In the genomic region with DNA sequence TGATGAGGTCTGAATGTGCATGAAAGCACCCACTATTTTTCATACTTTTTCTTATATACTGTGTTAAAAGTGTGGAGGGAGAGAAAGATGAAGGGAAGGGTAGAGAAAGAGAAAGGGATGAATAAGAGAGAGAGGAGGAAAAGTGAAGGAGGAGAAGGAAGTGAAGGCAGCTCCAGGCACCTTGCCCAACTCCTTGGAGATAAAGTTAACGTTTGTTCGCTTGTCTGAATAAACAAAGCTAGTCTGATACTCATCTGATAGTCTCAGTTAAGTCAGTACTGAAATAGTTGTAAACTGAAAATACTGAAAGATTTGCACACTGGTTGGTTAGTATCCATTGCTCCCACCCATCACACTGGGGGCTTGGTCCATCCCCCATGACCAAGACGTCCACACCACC, we compare ENCODE assay signal across 21 cellular contexts.
"Had no signal": no experiment of that assay in that cellular context is flagged by ENCODE, and none has a peak within 500 bp of the region (broad histone marks: within the 10 kb centered on the region; RNA-seq: fewer than 3 reads in every experiment).

No MANE protein-coding gene starts in this region.

- H3K4me3 ChIP-seq: gastroesophageal sphincter, left lung, ovary, right lobe of liver, thoracic aorta, transverse colon, upper lobe of right lung, uterus had no signal

- H3K4me1 Mint-ChIP-seq: naive thymus-derived CD8-positive, alpha-beta T cell; stimulated activated naive B cell treated with anti-CD40 and anti-IgM and Interleukin-4, amounts not matched to agents 10 μg/mL and 1 μg/mL and 100 μg/mL, for 72 hours had no signal

- DNase-seq: cerebellar nuclear complex; cortex of kidney; effector memory CD8-positive, alpha-beta T cell; foreskin keratinocyte; left cardiac atrium; left lung; naive thymus-derived CD8-positive, alpha-beta T cell; occipital lobe; ovary; posterior cingulate gyrus; right lobe of liver; small intestine; stimulated activated CD4-positive, alpha-beta T cell treated with anti-CD3 and anti-CD28 coated beads, Interleukin-15, amount 100 ng/mL, for 24 hours; stimulated activated CD4-positive, alpha-beta T cell treated with anti-CD3 and anti-CD28 coated beads, Interleukin-2, amount 100 ng/mL, for 48 hours; stimulated activated naive B cell treated with anti-CD40 and anti-IgM and Interleukin-4, amounts not matched to agents 10 μg/mL and 1 μg/mL and 100 μg/mL, for 72 hours; transverse colon; upper lobe of right lung; uterus had no signal

- H3K36me3 ChIP-seq: gastroesophageal sphincter, left lung, ovary, right lobe of liver, thoracic aorta, transverse colon, upper lobe of right lung, uterus had no signal

- H3K4me3 Mint-ChIP-seq: effector memory CD8-positive, alpha-beta T cell; naive thymus-derived CD8-positive, alpha-beta T cell; stimulated activated naive B cell treated with anti-CD40 and anti-IgM and Interleukin-4, amounts not matched to agents 10 μg/mL and 1 μg/mL and 100 μg/mL, for 72 hours; stimulated activated naive CD8-positive, alpha-beta T cell treated with anti-CD3 and anti-CD28 coated beads, Interleukin-15, Interleukin-2, amounts not matched to agents 100 ng/mL and 50 ng/mL, for 24 hours had no signal

- H3K27ac ChIP-seq: foreskin keratinocyte, gastroesophageal sphincter, left lung, ovary, right lobe of liver, thoracic aorta, transverse colon, upper lobe of right lung, uterus had no signal

- H3K36me3 Mint-ChIP-seq: naive thymus-derived CD8-positive, alpha-beta T cell; stimulated activated naive B cell treated with anti-CD40 and anti-IgM and Interleukin-4, amounts not matched to agents 10 μg/mL and 1 μg/mL and 100 μg/mL, for 72 hours had no signal

- H3K27ac Mint-ChIP-seq: effector memory CD8-positive, alpha-beta T cell; naive thymus-derived CD8-positive, alpha-beta T cell; stimulated activated naive B cell treated with anti-CD40 and anti-IgM and Interleukin-4, amounts not matched to agents 10 μg/mL and 1 μg/mL and 100 μg/mL, for 72 hours; stimulated activated naive CD8-positive, alpha-beta T cell treated with anti-CD3 and anti-CD28 coated beads, Interleukin-15, Interleukin-2, amounts not matched to agents 100 ng/mL and 50 ng/mL, for 24 hours had no signal

- H3K9me3 ChIP-seq: gastroesophageal sphincter, left lung, ovary, right lobe of liver, thoracic aorta, transverse colon, upper lobe of right lung, uterus had no signal

- H3K27me3 ChIP-seq: gastroesophageal sphincter, left lung, ovary, right lobe of liver, transverse colon, upper lobe of right lung, uterus had no signal

- H3K9me3 Mint-ChIP-seq: effector memory CD8-positive, alpha-beta T cell; stimulated activated naive B cell treated with anti-CD40 and anti-IgM and Interleukin-4, amounts not matched to agents 10 μg/mL and 1 μg/mL and 100 μg/mL, for 72 hours had no signal

- H3K27me3 Mint-ChIP-seq: stimulated activated naive B cell treated with anti-CD40 and anti-IgM and Interleukin-4, amounts not matched to agents 10 μg/mL and 1 μg/mL and 100 μg/mL, for 72 hours had no signal
